ENCODE assay signal across 9 cellular contexts in the genomic region with DNA sequence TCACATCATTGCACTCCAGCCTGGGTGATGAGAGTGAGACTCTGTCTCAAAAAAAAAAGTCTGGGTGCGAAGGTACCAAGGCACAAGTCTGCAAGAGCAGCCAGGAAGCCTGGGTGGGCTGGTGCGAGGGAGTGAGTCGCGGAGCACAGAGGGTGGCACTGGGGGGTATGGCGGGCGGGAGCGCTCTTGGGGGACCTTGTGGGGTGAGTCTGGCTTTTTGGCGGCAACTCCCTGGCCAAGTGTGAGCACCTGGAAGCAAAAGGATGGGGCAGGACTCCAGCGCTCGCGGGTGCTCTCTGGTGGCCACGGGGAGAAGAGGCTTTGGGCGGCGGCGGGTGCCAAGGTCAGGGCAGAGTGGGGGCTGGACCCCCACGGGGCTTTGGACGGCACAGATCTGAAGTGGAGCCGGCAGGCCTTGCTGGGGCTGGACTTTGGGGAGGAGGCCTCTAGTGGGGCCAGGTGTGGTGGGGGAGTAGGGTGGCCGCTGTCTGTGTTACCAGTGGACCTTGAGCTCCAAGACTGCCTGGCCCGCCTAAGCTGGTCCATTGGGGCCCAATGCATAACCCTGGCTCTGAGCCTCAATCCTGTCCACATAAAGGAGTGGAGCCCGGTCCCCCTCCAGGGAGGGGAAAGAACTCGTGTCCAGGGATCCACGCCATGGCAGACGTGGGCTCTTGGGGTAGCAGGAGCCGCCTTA. TPM values are rescaled to one million over a fixed set of nuclear protein-coding genes. Genes with fewer than 3 reads are reported as not detected.
DNase-seq lines count a peak whose midpoint lies in the region; ATAC-seq, FAIRE-seq and TF ChIP-seq lines count a peak whose summit lies in the region.
"Had no signal": no experiment of that assay in that cellular context is flagged by ENCODE, and none has a peak within 500 bp of the region (broad histone marks: within the 10 kb centered on the region; RNA-seq: fewer than 3 reads in every experiment).

No MANE protein-coding gene starts in this region.

- peaks cover 14 to 44% (median 35%) of the 10 kb centered on the region in 3 donors for H3K36me3 ChIP-seq in pancreas

- DNase-seq in DMS153 treated with DMSO at 0.1 percent for 48 hours (lab: John Stamatoyannopoulos, UW; ENCODE audit: unreplicated experiment) = peak; percentile 5
- no peak for DNase-seq in DMS153 (lab: John Stamatoyannopoulos, UW)
- peak; percentile 71 for DNase-seq in NCI-H2171 treated with DMSO at 0.1 percent for 48 hours (lab: John Stamatoyannopoulos, UW)
- peak; percentile 40 for DNase-seq in activated CD8-positive, alpha-beta memory T cell treated with anti-CD3 and anti-CD28 coated beads, Interleukin-2, amount 50 U/mL, for 24 hours (ENCODE audit: extremely low read depth)
- no peak for DNase-seq in epithelial cell of proximal tubule (ENCODE audit: low read depth)
- DNase-seq in pancreas = peak in 5 of 6 donors; percentile 59 to 89 (median 75)

- H3K4me1 ChIP-seq in pancreas = peaks cover 0 to 5% (median 0%) of the 10 kb centered on the region in 3 donors

- no peak overlapping the region for H3K27ac ChIP-seq in pancreas

- H3K4me3 ChIP-seq in epithelial cell of proximal tubule (ENCODE audit: low read depth, low read length) (no peak overlapping the region), pancreas (peak overlapping the region in 1 of 4 donors; percentile 10)

- WGBS in pancreas, 2 donors = 20 to 21% methylated on average over 25 of the region's 25 CpGs

- no peak for FAIRE-seq in pancreas (lab: Jason Lieb, UNC)
- FAIRE-seq: A204.1 had no signal

- no peaks in the 10 kb centered on the region for H3K9me3 ChIP-seq in pancreas

- intact Hi-C loops in pancreas (cut with DNase I) = loop anchor here in 1 of 3 donors (10.0 kb wide), 1 partner anchor 168 kb away; no protein-coding TSS in a partner anchor

- TF ChIP-seq CTCF in epithelial cell of proximal tubule (conservative IDR thresholded peaks at IDR 0.05; ENCODE audit: low read depth, low read length) (peak; percentile 71), pancreas (IDR thresholded peaks at IDR 0.05) (peak; percentile 29 to 53 (median 38))

- no peaks in the 10 kb centered on the region for H3K27me3 ChIP-seq in pancreas

- peak; percentile 64 to 79 (median 75) for ATAC-seq in pancreas
- ATAC-seq in GM19035 (IDR thresholded peaks at IDR 0.05; ENCODE audit: unreplicated experiment) = no peak
- ATAC-seq in GM21515 (IDR thresholded peaks at IDR 0.05; ENCODE audit: unreplicated experiment) = no peak

RNA-seq across cellular contexts. Expression of gene P2RY11, which starts 1.6 kb away (rescaled TPM):
- 2.0 and 4.5 TPM in 2 replicates for total RNA-seq in epithelial cell of proximal tubule
- total RNA-seq in pancreas = 1 to 10 TPM; 2.5 to 8.5 (median 5.8) TPM
- 10 to 100 TPM; 17.4 TPM for polyA plus RNA-seq in pancreas

RNA-seq across cellular contexts. Expression of gene EIF3G, which starts 6.7 kb away (rescaled TPM):
- 229 and 283 TPM in 2 replicates for total RNA-seq in epithelial cell of proximal tubule
- total RNA-seq in pancreas = 100 to 1,000 TPM; 146 to 215 (median 181) TPM
- polyA plus RNA-seq in pancreas = 100 to 1,000 TPM; 169 to 228 TPM

RNA-seq across cellular contexts. Expression of gene PPAN, which starts 6.9 kb away (rescaled TPM):
- total RNA-seq in epithelial cell of proximal tubule = 38.1 and 59.6 TPM in 2 replicates
- total RNA-seq in pancreas = 10 to 100 TPM in 5 of 6 donors, 1 to 10 TPM in 1; 9.3 to 32.0 (median 15.8) TPM
- 10 to 100 TPM; 55.9 to 67.9 TPM for polyA plus RNA-seq in pancreas

RNA-seq across cellular contexts. Expression of gene ANGPTL6, which starts 10.6 kb away (rescaled TPM):
- total RNA-seq in epithelial cell of proximal tubule = 0.22 and 0.23 TPM in 2 replicates
- 1 to 10 TPM in 1 of 6 donors, under 1 TPM in 5; 0.12 to 1.1 (median 0.74) TPM for total RNA-seq in pancreas
- polyA plus RNA-seq in pancreas = 1 to 10 TPM; 1.2 to 1.7 TPM

RNA-seq across cellular contexts. Expression of gene SHFL, which starts 26.9 kb away (rescaled TPM):
- total RNA-seq in epithelial cell of proximal tubule (10.3 and 28.7 TPM in 2 replicates), pancreas (10 to 100 TPM in 5 of 6 donors, 1 to 10 TPM in 1; 7.9 to 19.9 (median 14.5) TPM)
- 10 to 100 TPM; 39.6 to 41.0 TPM for polyA plus RNA-seq in pancreas

Comparison
In these comparisons a context has a peak if more than half of its experiments do, and no peak if none do; other contexts are left out.
1. DNase-seq: peak in DMS153 treated with DMSO at 0.1 percent for 48 hours (single experiment), NCI-H2171 treated with DMSO at 0.1 percent for 48 hours (single experiment), activated CD8-positive, alpha-beta memory T cell treated with anti-CD3 and anti-CD28 coated beads, Interleukin-2, amount 50 U/mL, for 24 hours (single experiment) and pancreas (5 of 6); none in DMS153 (single experiment) and epithelial cell of proximal tubule (single experiment).
2. ATAC-seq: peak in pancreas (4 of 4); none in GM19035 (single experiment) and GM21515 (single experiment).